ENCODE assay signal across 17 cellular contexts in the genomic region with DNA sequence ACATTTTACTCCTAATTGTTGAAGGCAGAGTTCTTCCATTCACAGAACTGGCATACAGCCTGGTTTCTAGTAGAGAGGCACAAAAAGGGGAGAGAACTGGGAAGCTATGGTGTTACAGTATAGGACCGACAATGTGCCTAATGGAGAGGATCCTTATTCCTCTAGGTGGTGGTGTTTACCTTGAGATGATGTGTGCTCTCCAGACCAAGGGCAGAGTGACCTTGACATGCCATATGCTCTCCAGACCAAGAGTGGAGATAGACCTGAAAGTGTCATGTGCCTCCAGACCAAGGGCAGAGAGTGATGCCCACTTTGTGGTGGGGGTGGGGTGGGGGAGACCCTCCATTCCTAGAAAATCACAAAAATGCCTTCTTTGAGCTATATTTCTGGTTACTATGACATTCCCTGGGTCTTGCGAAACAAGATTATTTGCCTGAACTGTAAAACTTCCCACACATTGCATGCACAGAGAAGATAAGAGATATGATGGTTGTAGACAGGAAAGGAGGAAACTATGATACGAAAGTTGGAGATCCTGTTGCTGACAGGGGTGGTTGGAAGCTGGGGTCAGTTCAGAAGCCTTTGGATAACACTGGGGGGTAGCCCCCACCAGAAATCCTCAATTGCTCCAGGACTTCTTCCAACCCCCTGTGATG.
DNase-seq lines count a peak whose midpoint lies in the region; ATAC-seq, FAIRE-seq and TF ChIP-seq lines count a peak whose summit lies in the region.
"Had no signal": no experiment of that assay in that cellular context is flagged by ENCODE, and none has a peak within 500 bp of the region (broad histone marks: within the 10 kb centered on the region; RNA-seq: fewer than 3 reads in every experiment).

No MANE protein-coding gene starts in this region.

- peak; percentile 60 to 87 for TF ChIP-seq RAD21 in K562 (CRISPR knock-in tag; conservative IDR thresholded peaks at IDR 0.05 in 1 of 2, IDR thresholded peaks at IDR 0.05 in 1 of 2)

- no peaks in the 10 kb centered on the region for H3F3A ChIP-seq in GM23338 (replicated peaks; ENCODE audit: low read depth)

- H3K4me1 Mint-ChIP-seq in GM23338: no peaks in the 10 kb centered on the region
- H3K4me1 Mint-ChIP-seq in CD4-positive, alpha-beta T cell (ENCODE audit: low read depth): no peaks in the 10 kb centered on the region
- H3K4me1 Mint-ChIP-seq: CD4-positive, CD25-positive, alpha-beta regulatory T cell had no signal

- H3K4me3 ChIP-seq in GM23338 (no peak overlapping the region), OCI-LY3 (ENCODE audit: low read length) (no peak overlapping the region), K562 (no peak overlapping the region)

- H2AFZ ChIP-seq in GM23338: no peak overlapping the region
- H2AFZ ChIP-seq in OCI-LY3 (ENCODE audit: low read depth, low read length): no peak overlapping the region
- H2AFZ ChIP-seq in K562 (ENCODE audit: low read depth, low read length): peak overlapping the region; percentile 66

- CTCF ChIA-PET in K562 (lab: Yijun Ruan, JAX; ENCODE audit: low intra/inter-chr PET ratio): no interaction called here
- CTCF ChIA-PET in CD4-positive, alpha-beta T cell (lab: Charles Lee): no interaction called here

- H3K9me3 ChIP-seq in OCI-LY3 (ENCODE audit: insufficient read depth, low read length): no peaks in the 10 kb centered on the region
- peaks cover 4% of the 10 kb centered on the region; the same call in 1 of the 2 replicates for H3K9me3 ChIP-seq in K562 (replicated peaks; ENCODE audit: control insufficient read depth, insufficient read depth, low read depth, low read length)
- H3K9me3 ChIP-seq in CD4-positive, alpha-beta T cell (ENCODE audit: control insufficient read depth, low read length): no peaks in the 10 kb centered on the region

- H3K36me3 ChIP-seq in GM23338 (ENCODE audit: insufficient read depth) (no peaks in the 10 kb centered on the region), OCI-LY3 (replicated peaks; ENCODE audit: low read depth, low read length) (no peaks in the 10 kb centered on the region), K562 (ENCODE audit: control insufficient read depth, insufficient read depth, low read length) (no peaks in the 10 kb centered on the region)

- in situ Hi-C loops in K562 (cut with MboI): no loop called here

- no peaks in the 10 kb centered on the region for H3K9me2 ChIP-seq in GM23338 (ENCODE audit: insufficient read depth)

- H3K9ac ChIP-seq in OCI-LY3 (ENCODE audit: low read length): no peak overlapping the region
- H3K9ac ChIP-seq in K562 (ENCODE audit: insufficient read depth in 1 of 2, low read depth in 2 of 2, low read length in 2 of 2): no peak overlapping the region

- BruUV-seq in K562 (replicated peaks; lab: Mats Ljungman, UMichigan): no TSS peak

- H3K27ac Mint-ChIP-seq in GM23338: no peak overlapping the region; the same call in 1 of the 2 replicates
- no peak overlapping the region for H3K27ac Mint-ChIP-seq in CD4-positive, alpha-beta T cell
- H3K27ac Mint-ChIP-seq: CD4-positive, CD25-positive, alpha-beta regulatory T cell; HFFc6 had no signal

- H4K20me1 ChIP-seq in GM23338 (replicated peaks; ENCODE audit: insufficient read depth) (no peaks in the 10 kb centered on the region), OCI-LY3 (ENCODE audit: insufficient read depth, low read length) (no peaks in the 10 kb centered on the region), K562 (replicated peaks; ENCODE audit: control insufficient read depth, insufficient read depth, low read length) (no peaks in the 10 kb centered on the region)

- TF ChIP-seq CTCF in GM23338 (conservative IDR thresholded peaks at IDR 0.05; ENCODE audit: low read depth in 2 of 2) (peak; percentile 32 to 69; a peak in 3 of 4 replicates), OCI-LY3 (IDR thresholded peaks at IDR 0.05; ENCODE audit: low read depth, low read length) (peak; percentile 42), K562 (IDR thresholded peaks at IDR 0.05 in 2 of 3, conservative IDR thresholded peaks at IDR 0.05 in 1 of 3; ENCODE audit: insufficient read depth in 2 of 3, low read depth in 1 of 3, low read length in 3 of 3) (peak; percentile 29 to 47 (median 44); a peak in 4 of 6 replicates)
- TF ChIP-seq CTCF in CD4-positive, alpha-beta T cell (IDR thresholded peaks at IDR 0.05): no peak

- peaks cover 11% of the 10 kb centered on the region; the same call in 2 of the 3 replicates for H3K36me3 Mint-ChIP-seq in GM23338 (ENCODE audit: low read depth)
- no peaks in the 10 kb centered on the region for H3K36me3 Mint-ChIP-seq in CD4-positive, alpha-beta T cell (ENCODE audit: low read depth)
- H3K36me3 Mint-ChIP-seq: CD4-positive, CD25-positive, alpha-beta regulatory T cell had no signal

- POLR2A ChIA-PET in K562 (lab: Yijun Ruan, JAX): interaction anchor here (0.6 kb wide), 1 partner anchor 615 kb away, joined by 3 read pairs; no protein-coding TSS in a partner anchor
- POLR2A ChIA-PET in CD4-positive, alpha-beta T cell (lab: Charles Lee): no interaction called here

- no peak for TF ChIP-seq POLR2A in K562 (conservative IDR thresholded peaks at IDR 0.05)

- H3K27me3 ChIP-seq in GM23338 (ENCODE audit: insufficient read depth) (no peaks in the 10 kb centered on the region), OCI-LY3 (ENCODE audit: low read depth, low read length) (no peaks in the 10 kb centered on the region), K562 (ENCODE audit: control insufficient read depth in 2 of 2, insufficient read depth in 2 of 2, low read length in 2 of 2) (no peaks in the 10 kb centered on the region)
- no peaks in the 10 kb centered on the region for H3K27me3 ChIP-seq in CD4-positive, alpha-beta T cell (ENCODE audit: control insufficient read depth, insufficient read depth, low read length)

- DNase-seq in GM23338 (ENCODE audit: low spot score) (peak; percentile 35), K562 (ENCODE audit: extremely low read depth in 1 of 4, low spot score in 3 of 4) (peak in 2 of 4 experiments; percentile 52 to 69), iris pigment epithelial cell (ENCODE audit: low read depth) (peak; percentile 9)
- no peak for DNase-seq in CD4-positive, alpha-beta T cell
- DNase-seq: Calu3; CD4-positive, CD25-positive, alpha-beta regulatory T cell; DMS79; GOT3; HFFc6; IMR-90; MV-4-11; NCI-H1417; NCI-H187 treated with DMSO at 0.1 percent for 48 hours; NCI-H69 had no signal

- ATAC-seq in GM23338 (no peak), K562 (peak; percentile 87), HG03457 (IDR thresholded peaks at IDR 0.05; ENCODE audit: unreplicated experiment) (no peak), GM21360 (IDR thresholded peaks at IDR 0.05; ENCODE audit: unreplicated experiment) (no peak)
- no peak for ATAC-seq in CD4-positive, alpha-beta T cell (ENCODE audit: poor library complexity)

- H3K79me2 ChIP-seq in GM23338 (replicated peaks; ENCODE audit: insufficient read depth) (no peaks in the 10 kb centered on the region), OCI-LY3 (ENCODE audit: low read length) (no peaks in the 10 kb centered on the region), K562 (ENCODE audit: control insufficient read depth, insufficient read depth, low read length) (no peaks in the 10 kb centered on the region)

- H3K4me2 ChIP-seq in GM23338 (no peak overlapping the region), OCI-LY3 (ENCODE audit: low read length) (no peak overlapping the region), K562 (ENCODE audit: insufficient read depth, low read length) (no peak overlapping the region; the same call in 1 of the 2 replicates)

- H3K9me1 ChIP-seq in K562 (ENCODE audit: control insufficient read depth, insufficient read depth, low read length): no peaks in the 10 kb centered on the region

- intact Hi-C loops in K562 (cut with micrococcal nuclease): loop anchor here (5.0 kb wide), 2 partner anchors 307 to 1032 kb away; no protein-coding TSS in a partner anchor
- intact Hi-C loops in CD4-positive, alpha-beta T cell (cut with DNase I, micrococcal nuclease): no loop called here

- 12% methylated on average over 3 of the region's 3 CpGs for WGBS in K562 (ENCODE audit: insufficient coverage, low coverage, missing lambda C conversion rate)

- no peaks in the 10 kb centered on the region for H3K27me3 Mint-ChIP-seq in GM23338 (ENCODE audit: insufficient read depth, low read depth, poor library complexity)
- H3K27me3 Mint-ChIP-seq in CD4-positive, alpha-beta T cell: no peaks in the 10 kb centered on the region
- H3K27me3 Mint-ChIP-seq: CD4-positive, CD25-positive, alpha-beta regulatory T cell had no signal

- H3K4me1 ChIP-seq in GM23338 (ENCODE audit: insufficient read depth): no peaks in the 10 kb centered on the region
- H3K4me1 ChIP-seq in OCI-LY3 (ENCODE audit: low read length): peaks cover 3% of the 10 kb centered on the region; the same call in 1 of the 2 replicates
- H3K4me1 ChIP-seq in K562 (replicated peaks in 1 of 2; ENCODE audit: control insufficient read depth in 2 of 2, insufficient read depth in 2 of 2, low read length in 2 of 2): peaks cover 0 to 18% of the 10 kb centered on the region in 2 experiments; a peak in 3 of 5 replicates

- peak; percentile 87 for FAIRE-seq in K562 (lab: Jason Lieb, UNC)

- H3K4me3 Mint-ChIP-seq in GM23338: no peak overlapping the region
- no peak overlapping the region for H3K4me3 Mint-ChIP-seq in CD4-positive, alpha-beta T cell
- H3K4me3 Mint-ChIP-seq: CD4-positive, CD25-positive, alpha-beta regulatory T cell; HFFc6 had no signal

- H3K27ac ChIP-seq in GM23338 (ENCODE audit: low read depth): no peak overlapping the region
- no peak overlapping the region for H3K27ac ChIP-seq in OCI-LY3 (ENCODE audit: low read length)
- peak overlapping the region; percentile 82 for H3K27ac ChIP-seq in K562 (ENCODE audit: extremely low read depth, low read depth, low read length)
- H3K27ac ChIP-seq in CD4-positive, alpha-beta T cell (ENCODE audit: low read depth, low read length): no peak overlapping the region

- peak; percentile 90 for TF ChIP-seq EP300 in K562 (IDR thresholded peaks at IDR 0.05; ENCODE audit: low read length)

- H3K9me3 Mint-ChIP-seq in GM23338: peaks cover 10% of the 10 kb centered on the region; the same call in 2 of the 3 replicates
- no peaks in the 10 kb centered on the region for H3K9me3 Mint-ChIP-seq in CD4-positive, alpha-beta T cell
- H3K9me3 Mint-ChIP-seq: CD4-positive, CD25-positive, alpha-beta regulatory T cell had no signal

TF ChIP-seq in K562, 482 proteins besides CTCF, POLR2A, EP300 and RAD21 (continues in another document):
- TF ChIP-seq ATF1 (CRISPR knock-in tag; IDR thresholded peaks at IDR 0.05) (no peak), ATF1 (tag; IDR thresholded peaks at IDR 0.05) (peak; percentile 43), ZNF639 (CRISPR knock-in tag; conservative IDR thresholded peaks at IDR 0.05 in 1 of 2, IDR thresholded peaks at IDR 0.05 in 1 of 2) (0 out of 4 replicates have a peak, but pooled peaks of 1 of the 2 experiments have one; percentile 29)

Comparison
In these comparisons a context has a peak if more than half of its experiments do, and no peak if none do; other contexts are left out.
1. DNase-seq: peak in GM23338 (single experiment) and iris pigment epithelial cell (single experiment); none in CD4-positive, alpha-beta T cell (0 of 10).